In the genomic region with DNA sequence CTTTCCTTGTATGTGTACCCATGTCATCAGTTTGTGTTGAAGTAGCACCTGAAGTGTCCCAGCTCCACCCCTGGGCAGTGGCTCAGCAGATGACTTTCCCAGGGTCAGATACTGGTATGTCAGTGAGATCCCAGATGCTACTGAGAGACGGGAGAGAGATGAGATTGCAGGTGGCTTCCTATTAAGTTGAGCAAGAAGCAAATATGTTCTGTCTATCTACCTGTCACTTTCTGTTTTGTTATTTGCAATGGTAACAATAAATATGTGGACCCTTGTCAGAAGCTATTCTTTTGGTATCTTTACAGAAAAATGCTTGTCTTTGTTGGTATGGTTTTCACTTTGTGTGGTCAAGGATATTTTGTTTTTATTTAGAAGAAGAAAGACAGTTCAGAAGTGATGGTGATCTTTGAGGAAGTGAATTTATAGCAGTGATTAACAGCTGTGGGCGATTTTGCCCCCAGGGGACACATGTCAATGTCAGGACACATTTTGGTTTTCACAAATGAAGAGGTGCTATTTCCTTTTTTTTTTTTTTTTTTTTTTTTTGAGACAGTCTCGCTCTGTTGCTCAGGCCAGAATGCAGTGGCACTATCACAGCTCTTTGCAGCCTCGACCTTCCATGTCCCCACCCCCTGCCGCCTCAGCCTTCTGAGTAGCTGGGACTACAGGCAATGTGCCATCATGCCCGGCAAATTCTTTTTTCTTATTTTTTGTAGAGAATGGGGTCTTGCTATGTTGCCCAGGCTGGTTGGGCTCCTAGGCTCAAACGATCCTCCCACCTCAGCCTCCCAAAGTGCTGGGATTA, we compare ENCODE assay signal across 12 cellular contexts. TPM values are rescaled to one million over a fixed set of nuclear protein-coding genes. Genes with fewer than 3 reads are reported as not detected.
A peak's percentile ranks its signal among the peaks of the same experiment; 100 is the strongest.
DNase-seq lines count a peak whose midpoint lies in the region; ATAC-seq and TF ChIP-seq lines count a peak whose summit lies in the region.
"Had no signal": no experiment of that assay in that cellular context is flagged by ENCODE, and none has a peak within 500 bp of the region (broad histone marks: within the 10 kb centered on the region; RNA-seq: fewer than 3 reads in every experiment).

No MANE protein-coding gene starts in this region.

- H3K4me1 ChIP-seq in GM23338 (ENCODE audit: insufficient read depth) (peaks cover 22% of the 10 kb centered on the region), endodermal cell (ENCODE audit: control insufficient read depth, insufficient read depth, low read length) (no peaks in the 10 kb centered on the region)

- ATAC-seq in GM23338 (no peak), HG03460 (IDR thresholded peaks at IDR 0.05; ENCODE audit: unreplicated experiment) (peak; percentile 83)
- peak; percentile 88 to 90 for ATAC-seq in natural killer cell treated with Interleukin-12 subunit alpha and Interleukin-12 subunit beta and Interleukin-15 and Interleukin-18, amount 100 ng/mL, for 72 hours

- WGBS in endodermal cell (ENCODE audit: insufficient coverage in 1 of 2, insufficient read length in 1 of 2), 2 experiments: 91 to 93% methylated on average over 2 to 7 of the region's 7 CpGs

- DNase-seq in NOMO-1 treated with DMSO at 0.1 percent for 48 hours (lab: John Stamatoyannopoulos, UW; ENCODE audit: unreplicated experiment): peak; percentile 37
- no peak for DNase-seq in NOMO-1 treated with dmso at 0.1 percent for 144 hours (lab: John Stamatoyannopoulos, UW; ENCODE audit: unreplicated experiment)
- DNase-seq in GM23338 (ENCODE audit: low spot score): no peak
- DNase-seq in natural killer cell treated with Interleukin-12 subunit alpha and Interleukin-12 subunit beta and Interleukin-15 and Interleukin-18, amount 100 ng/mL, for 72 hours (ENCODE audit: low spot score): peak; percentile 72
- DNase-seq in endodermal cell: no peak
- DNase-seq in NCI-H1694 treated with DMSO at 0.1 percent for 48 hours (lab: John Stamatoyannopoulos, UW): no peak
- DNase-seq in activated T-cell treated with anti-CD3 and anti-CD28 coated beads, Interleukin-2, amount 50 U/mL, for 24 hours: no peak
- DNase-seq: activated T-cell treated with anti-CD3 and anti-CD28 coated beads, Interleukin-2, amount 50 U/mL, for 48 hours; NCI-H1092; right lobe of liver; Right ventricle myocardium superior had no signal

- H3K9me3 Mint-ChIP-seq in GM23338 (no peaks in the 10 kb centered on the region), endodermal cell (no peaks in the 10 kb centered on the region)
- no peaks in the 10 kb centered on the region for H3K9me3 Mint-ChIP-seq in natural killer cell treated with Interleukin-12 subunit alpha and Interleukin-12 subunit beta and Interleukin-15 and Interleukin-18, amount 100 ng/mL, for 72 hours
- H3K9me3 Mint-ChIP-seq in activated T-cell treated with anti-CD3 and anti-CD28 coated beads, Interleukin-2, amount 50 U/mL, for 24 hours: peaks cover 4% of the 10 kb centered on the region

- H3K79me2 ChIP-seq in GM23338 (replicated peaks; ENCODE audit: insufficient read depth): no peaks in the 10 kb centered on the region; the same call in 1 of the 2 replicates

- peaks cover 15% of the 10 kb centered on the region for H3K27me3 Mint-ChIP-seq in GM23338 (ENCODE audit: insufficient read depth, low read depth, poor library complexity)
- H3K27me3 Mint-ChIP-seq in natural killer cell treated with Interleukin-12 subunit alpha and Interleukin-12 subunit beta and Interleukin-15 and Interleukin-18, amount 100 ng/mL, for 72 hours: peaks cover 34 to 60% of the 10 kb centered on the region in 2 donors
- H3K27me3 Mint-ChIP-seq in endodermal cell (ENCODE audit: insufficient read depth): no peaks in the 10 kb centered on the region
- H3K27me3 Mint-ChIP-seq in activated T-cell treated with anti-CD3 and anti-CD28 coated beads, Interleukin-2, amount 50 U/mL, for 24 hours: no peaks in the 10 kb centered on the region

- H4K20me1 ChIP-seq in GM23338 (replicated peaks; ENCODE audit: insufficient read depth): peaks cover 17% of the 10 kb centered on the region; the same call in 1 of the 2 replicates

- H3K9me2 ChIP-seq in GM23338 (ENCODE audit: insufficient read depth): no peaks in the 10 kb centered on the region

- no peaks in the 10 kb centered on the region; the same call in 2 of the 3 replicates for H3K36me3 Mint-ChIP-seq in GM23338 (ENCODE audit: low read depth)
- peaks cover 27% of the 10 kb centered on the region for H3K36me3 Mint-ChIP-seq in natural killer cell treated with Interleukin-12 subunit alpha and Interleukin-12 subunit beta and Interleukin-15 and Interleukin-18, amount 100 ng/mL, for 72 hours
- peaks cover 5% of the 10 kb centered on the region for H3K36me3 Mint-ChIP-seq in endodermal cell (ENCODE audit: low read depth)
- peaks cover 80% of the 10 kb centered on the region for H3K36me3 Mint-ChIP-seq in activated T-cell treated with anti-CD3 and anti-CD28 coated beads, Interleukin-2, amount 50 U/mL, for 24 hours (ENCODE audit: low read depth)

- no peaks in the 10 kb centered on the region for H3K36me3 ChIP-seq in GM23338 (ENCODE audit: insufficient read depth)
- H3K36me3 ChIP-seq in endodermal cell (ENCODE audit: control insufficient read depth, insufficient read depth, low read length): peaks cover 6% of the 10 kb centered on the region

- H3F3A ChIP-seq in GM23338 (replicated peaks; ENCODE audit: low read depth): no peaks in the 10 kb centered on the region

- no peaks in the 10 kb centered on the region for H3K9me3 ChIP-seq in endodermal cell (ENCODE audit: control insufficient read depth, low read length)
- H3K9me3 ChIP-seq: right lobe of liver had no signal

- H3K27ac ChIP-seq in GM23338 (ENCODE audit: low read depth): no peak overlapping the region
- H3K27ac ChIP-seq in endodermal cell (ENCODE audit: low read depth, low read length): no peak overlapping the region
- H3K27ac ChIP-seq: right lobe of liver had no signal

- H3K27ac Mint-ChIP-seq in GM23338 (0 out of 2 replicates have a peak overlapping the region, but pooled peaks have one; percentile 67), endodermal cell (no peak overlapping the region)
- H3K27ac Mint-ChIP-seq in natural killer cell treated with Interleukin-12 subunit alpha and Interleukin-12 subunit beta and Interleukin-15 and Interleukin-18, amount 100 ng/mL, for 72 hours: peak overlapping the region; percentile 9 to 80
- H3K27ac Mint-ChIP-seq in activated T-cell treated with anti-CD3 and anti-CD28 coated beads, Interleukin-2, amount 50 U/mL, for 24 hours: no peak overlapping the region

- no peak overlapping the region for H3K4me3 Mint-ChIP-seq in GM23338
- peak overlapping the region; percentile 57 for H3K4me3 Mint-ChIP-seq in natural killer cell treated with Interleukin-12 subunit alpha and Interleukin-12 subunit beta and Interleukin-15 and Interleukin-18, amount 100 ng/mL, for 72 hours
- no peak overlapping the region for H3K4me3 Mint-ChIP-seq in endodermal cell
- no peak overlapping the region for H3K4me3 Mint-ChIP-seq in activated T-cell treated with anti-CD3 and anti-CD28 coated beads, Interleukin-2, amount 50 U/mL, for 24 hours

- H2AFZ ChIP-seq in GM23338: no peak overlapping the region

- peaks cover 21% of the 10 kb centered on the region for H3K4me1 Mint-ChIP-seq in GM23338
- H3K4me1 Mint-ChIP-seq in natural killer cell treated with Interleukin-12 subunit alpha and Interleukin-12 subunit beta and Interleukin-15 and Interleukin-18, amount 100 ng/mL, for 72 hours (ENCODE audit: low read depth in 2 of 2): peaks cover 28 to 44% of the 10 kb centered on the region in 2 donors
- H3K4me1 Mint-ChIP-seq in endodermal cell: peaks cover 7% of the 10 kb centered on the region
- H3K4me1 Mint-ChIP-seq in activated T-cell treated with anti-CD3 and anti-CD28 coated beads, Interleukin-2, amount 50 U/mL, for 24 hours (ENCODE audit: low read depth): peaks cover 65% of the 10 kb centered on the region

- TF ChIP-seq CTCF in GM23338 (conservative IDR thresholded peaks at IDR 0.05; ENCODE audit: low read depth in 2 of 2) (no peak), endodermal cell (conservative IDR thresholded peaks at IDR 0.05) (no peak)

- H3K9ac ChIP-seq in endodermal cell (ENCODE audit: extremely low read depth, low read length, poor library complexity, severe bottlenecking): no peak overlapping the region

- no peak overlapping the region for H3K4me3 ChIP-seq in GM23338
- H3K4me3 ChIP-seq in endodermal cell (ENCODE audit: low read length): no peak overlapping the region
- H3K4me3 ChIP-seq: right lobe of liver had no signal

- peak overlapping the region; percentile 45; the same call in 1 of the 2 replicates for H3K4me2 ChIP-seq in GM23338

- H3K27me3 ChIP-seq in GM23338 (ENCODE audit: insufficient read depth) (no peaks in the 10 kb centered on the region), endodermal cell (ENCODE audit: control insufficient read depth, insufficient read depth, low read length, poor library complexity, severe bottlenecking) (no peaks in the 10 kb centered on the region)
- H3K27me3 ChIP-seq: right lobe of liver had no signal

TF ChIP-seq in GM23338, 12 proteins besides CTCF, POLR2A, EP300 and RAD21 (continues in another document):
- TF ChIP-seq JUNB (IDR thresholded peaks at IDR 0.05; ENCODE audit: unreplicated experiment): no peak
- TF ChIP-seq ZNF331 (CRISPR knock-in tag; IDR thresholded peaks at IDR 0.05; ENCODE audit: low read depth): no peak
- no peak for TF ChIP-seq STAT1 (IDR thresholded peaks at IDR 0.05; ENCODE audit: unreplicated experiment)

RNA-seq across cellular contexts. Expression of gene MGAT5, which starts 21.4 kb away (rescaled TPM):
- total RNA-seq in GM23338 (2014; rRNA removed; shearing (Covaris generic)): 25.4 and 27.6 TPM in 2 replicates
- 4.6 and 7.0 TPM in 2 replicates for polyA plus RNA-seq in GM23338 (2016; fragmentation: Nextera tagmentation; extraction: Ambion mirVana)
- total RNA-seq in natural killer cell treated with Interleukin-12 subunit alpha and Interleukin-12 subunit beta and Interleukin-15 and Interleukin-18, amount 100 ng/mL, for 72 hours: 10 to 100 TPM; 58.1 to 99.5 TPM
- 10 to 100 TPM; 57.2 to 78.4 TPM for total RNA-seq in endodermal cell
- 28.2 TPM for polyA plus RNA-seq in endodermal cell (2013, experiment 1 of 2)
- 27.4 TPM for polyA plus RNA-seq in endodermal cell (2013, experiment 2 of 2)

Comparison
In these comparisons a context has a peak if more than half of its experiments do, and no peak if none do; other contexts are left out.
1. DNase-seq: peak in NOMO-1 treated with DMSO at 0.1 percent for 48 hours (single experiment) and natural killer cell treated with Interleukin-12 subunit alpha and Interleukin-12 subunit beta and Interleukin-15 and Interleukin-18, amount 100 ng/mL, for 72 hours (single experiment); none in NOMO-1 treated with dmso at 0.1 percent for 144 hours (single experiment), GM23338 (single experiment), endodermal cell (single experiment), NCI-H1694 treated with DMSO at 0.1 percent for 48 hours (single experiment) and activated T-cell treated with anti-CD3 and anti-CD28 coated beads, Interleukin-2, amount 50 U/mL, for 24 hours (single experiment).
2. H3K27ac Mint-ChIP-seq: peak in GM23338 (single experiment) and natural killer cell treated with Interleukin-12 subunit alpha and Interleukin-12 subunit beta and Interleukin-15 and Interleukin-18, amount 100 ng/mL, for 72 hours (2 of 2); none in endodermal cell (single experiment) and activated T-cell treated with anti-CD3 and anti-CD28 coated beads, Interleukin-2, amount 50 U/mL, for 24 hours (single experiment).